Comparison of ENCODE assay signal across 9 cellular contexts in the genomic region with DNA sequence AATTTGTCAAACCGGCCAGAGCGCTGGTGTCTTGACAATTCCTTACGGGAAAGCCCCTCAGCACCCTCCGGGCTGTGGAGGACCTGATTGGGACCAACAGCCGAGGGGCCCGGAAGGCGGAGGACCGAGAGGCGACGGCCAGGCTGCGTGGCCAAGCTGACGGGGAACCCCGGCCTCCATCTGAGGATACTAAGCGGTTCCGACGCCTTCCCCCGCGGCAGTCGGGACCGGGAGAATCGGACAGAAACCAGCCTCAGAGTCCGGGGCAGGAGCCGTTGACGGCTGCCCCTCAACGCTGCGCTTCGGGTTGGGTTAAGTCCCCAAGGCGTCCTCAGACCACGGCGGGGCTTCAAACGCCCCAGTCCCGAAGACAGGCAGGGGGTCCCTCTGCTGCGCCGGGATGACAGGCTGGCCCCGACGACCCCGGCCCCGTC. TPM values are rescaled to one million over a fixed set of nuclear protein-coding genes. Genes with fewer than 3 reads are reported as not detected.
DNase-seq lines count a peak whose midpoint lies in the region; ATAC-seq and TF ChIP-seq lines count a peak whose summit lies in the region.
"Had no signal": no experiment of that assay in that cellular context is flagged by ENCODE, and none has a peak within 500 bp of the region (broad histone marks: within the 10 kb centered on the region; RNA-seq: fewer than 3 reads in every experiment).

No MANE protein-coding gene starts in this region.

- peaks cover 29% of the 10 kb centered on the region for H3K27me3 Mint-ChIP-seq in Caco-2 (ENCODE audit: insufficient read depth, unreplicated experiment)

- H3K4me1 Mint-ChIP-seq in Caco-2 (ENCODE audit: low read depth, unreplicated experiment): no peaks in the 10 kb centered on the region

- DNase-seq in activated CD8-positive, alpha-beta memory T cell treated with anti-CD3 and anti-CD28 coated beads for 24 hours: peak; percentile 58
- DNase-seq in activated CD8-positive, alpha-beta memory T cell treated with anti-CD3 and anti-CD28 coated beads, Interleukin-2, amount 50 U/mL, for 4 hours: no peak
- DNase-seq in lung (ENCODE audit: low spot score): no peak
- no peak for DNase-seq in effector CD8-positive, alpha-beta T cell (lab: John Stamatoyannopoulos, UW)
- no peak for DNase-seq in Caco-2

- H3K4me3 ChIP-seq in ectodermal cell (ENCODE audit: insufficient read depth, low read depth, low read length): peak overlapping the region; percentile 47
- H3K4me3 ChIP-seq in lung: peak overlapping the region; percentile 31
- H3K4me3 ChIP-seq in thymus (ENCODE audit: low read length): peak overlapping the region; percentile 53
- H3K4me3 ChIP-seq in Caco-2 (ENCODE audit: low read depth, low read length): no peak overlapping the region

- no peak overlapping the region for H3K27ac ChIP-seq in ectodermal cell (ENCODE audit: insufficient read depth, low read depth, low read length, poor library complexity, severe bottlenecking)
- no peak overlapping the region for H3K27ac ChIP-seq in lung (ENCODE audit: low read depth in 1 of 2, low read length in 1 of 2)
- H3K27ac ChIP-seq in thymus (ENCODE audit: low read depth): no peak overlapping the region

- H3K36me3 Mint-ChIP-seq in Caco-2 (ENCODE audit: insufficient read depth, unreplicated experiment): no peaks in the 10 kb centered on the region

- H3K27ac Mint-ChIP-seq in Caco-2 (ENCODE audit: unreplicated experiment): no peak overlapping the region

- H3K36me3 ChIP-seq in ectodermal cell (ENCODE audit: control insufficient read depth, insufficient read depth, low read length) (no peaks in the 10 kb centered on the region), lung (ENCODE audit: control insufficient read depth in 2 of 2, insufficient read depth in 2 of 2, low read length in 2 of 2) (no peaks in the 10 kb centered on the region), thymus (ENCODE audit: control insufficient read depth, insufficient read depth) (no peaks in the 10 kb centered on the region), Caco-2 (ENCODE audit: control insufficient read depth, insufficient read depth, low read length) (no peaks in the 10 kb centered on the region)

- H3K9me3 ChIP-seq in ectodermal cell (ENCODE audit: control insufficient read depth, low read length) (no peaks in the 10 kb centered on the region), lung (ENCODE audit: control insufficient read depth in 2 of 2, insufficient read depth in 1 of 2, low read length in 1 of 2) (peaks cover 0 to 8% of the 10 kb centered on the region in 2 donors), thymus (ENCODE audit: control insufficient read depth) (no peaks in the 10 kb centered on the region), Caco-2 (no peaks in the 10 kb centered on the region)

- TF ChIP-seq CTCF in lung (IDR thresholded peaks at IDR 0.05; ENCODE audit: control extremely low read depth, extremely low read depth): no peak
- TF ChIP-seq CTCF in Caco-2 (IDR thresholded peaks at IDR 0.05; ENCODE audit: insufficient read depth in 1 of 2, low read depth in 1 of 2, low read length in 1 of 2, severe bottlenecking in 1 of 2, unreplicated experiment in 1 of 2): no peak

- ATAC-seq in lung (ENCODE audit: insufficient read depth, low FRiP score): no peak
- no peak for ATAC-seq in HG03025 (IDR thresholded peaks at IDR 0.05; ENCODE audit: low FRiP score, unreplicated experiment)
- ATAC-seq: Panc1 had no signal

- intact Hi-C loops in Caco-2 (cut with micrococcal nuclease; ENCODE audit: unreplicated experiment): loop anchor here (5.0 to 10.0 kb wide), 2 partner anchors 313 to 400 kb away; no protein-coding TSS in a partner anchor

- no peak overlapping the region for H3K4me3 Mint-ChIP-seq in Caco-2 (ENCODE audit: unreplicated experiment)

- H3K27me3 ChIP-seq in ectodermal cell (ENCODE audit: control insufficient read depth, insufficient read depth, low read length, poor library complexity, severe bottlenecking): peaks cover 85% of the 10 kb centered on the region
- H3K27me3 ChIP-seq in lung (ENCODE audit: control insufficient read depth, insufficient read depth): no peaks in the 10 kb centered on the region
- peaks cover 61% of the 10 kb centered on the region for H3K27me3 ChIP-seq in thymus (ENCODE audit: control insufficient read depth, insufficient read depth)
- no peaks in the 10 kb centered on the region for H3K27me3 ChIP-seq in Caco-2 (replicated peaks; ENCODE audit: control insufficient read depth, insufficient read depth, low read length)

- no peaks in the 10 kb centered on the region for H3K9me3 Mint-ChIP-seq in Caco-2 (ENCODE audit: unreplicated experiment)

- BruUV-seq in Caco-2 (replicated peaks; lab: Mats Ljungman, UMichigan): no TSS peak

- POLR2A ChIA-PET in Caco-2 (lab: Charles Lee): no interaction called here

- 2 to 3% methylated on average over 38 of the region's 38 CpGs for WGBS in ectodermal cell, 2 experiments
- WGBS in lung, 2 donors: 4 to 8% methylated on average over 33 to 38 of the region's 38 CpGs
- WGBS in thymus: 7% methylated on average over 38 of the region's 38 CpGs

- CTCF ChIA-PET in Caco-2 (lab: Charles Lee): no interaction called here

- H3K4me1 ChIP-seq in ectodermal cell (ENCODE audit: control insufficient read depth, insufficient read depth, low read length): peaks cover 3% of the 10 kb centered on the region
- H3K4me1 ChIP-seq in lung (ENCODE audit: control insufficient read depth in 2 of 2, insufficient read depth in 2 of 2, low read length in 2 of 2): peaks cover 0 to 9% of the 10 kb centered on the region in 2 donors
- H3K4me1 ChIP-seq in thymus (ENCODE audit: control insufficient read depth, insufficient read depth, low read length): peaks cover 13% of the 10 kb centered on the region
- no peaks in the 10 kb centered on the region for H3K4me1 ChIP-seq in Caco-2

RNA-seq across cellular contexts. Expression of a gene that starts 0.5 kb away (rescaled TPM):
- 2.8 TPM for polyA plus RNA-seq in ectodermal cell (2013, experiment 1 of 4)
- polyA plus RNA-seq in ectodermal cell (2013, experiment 2 of 4): 1.8 TPM
- 2.6 TPM for polyA plus RNA-seq in ectodermal cell (2013, experiment 3 of 4)
- polyA plus RNA-seq in ectodermal cell (2013, experiment 4 of 4): 2.3 TPM
- total RNA-seq in lung (10 to 100 TPM; 15.3 to 28.4 TPM), Caco-2 (2022) (0.61 and 0.65 TPM in 2 replicates)
- polyA plus RNA-seq in lung (1 to 10 TPM; 3.6 to 3.7 TPM), thymus (1.8 TPM)
